8 cellular contexts compared by ENCODE assay signal in genomic region chr7:2843711-2844152, GRCh38. TPM values are rescaled to one million over a fixed set of nuclear protein-coding genes. Genes with fewer than 3 reads are reported as not detected.
A peak's percentile ranks its signal among the peaks of the same experiment; 100 is the strongest.
DNase-seq lines count a peak whose midpoint lies in the region; TF ChIP-seq lines count a peak whose summit lies in the region.

No MANE protein-coding gene starts in this region.

- H3K4me3 ChIP-seq in BLaER1 treated with 17β-estradiol and CSF1 and Interleukin-3, amounts not matched to agents 10 nM and 100 nM: peak overlapping the region; percentile 67 to 95 (median 87)
- H3K4me3 ChIP-seq in H7 (ENCODE audit: insufficient read depth, low read depth, low read length) (peak overlapping the region; percentile 84), PC-9 (peak overlapping the region; percentile 73), astrocyte of the spinal cord (ENCODE audit: low read depth, low read length) (peak overlapping the region; percentile 61)

- peak overlapping the region; percentile 66; the same call in 1 of the 2 replicates for H2AFZ ChIP-seq in PC-9

- DNase-seq in H7 (peak; percentile 73), PC-9 (no peak), astrocyte of the spinal cord (ENCODE audit: low read depth, low spot score) (peak; percentile 13), iPS-NIHi11 (ENCODE audit: low spot score) (peak; percentile 35), D341Med (ENCODE audit: low spot score) (no peak), islet precursor cell (no peak)
- DNase-seq in stimulated activated CD4-positive, alpha-beta T cell treated with anti-CD3 and anti-CD28 coated beads, Interleukin-15, amount 100 ng/mL, for 24 hours: peak; percentile 45

- H3K9me3 ChIP-seq in BLaER1 treated with 17β-estradiol and CSF1 and Interleukin-3, amounts not matched to agents 10 nM and 100 nM (replicated peaks in 1 of 11): peaks cover 0 to 13% (median 5%) of the 10 kb centered on the region in 11 experiments; a peak in 13 of 22 replicates
- H3K9me3 ChIP-seq in PC-9 (ENCODE audit: insufficient read depth, low read depth): no peaks in the 10 kb centered on the region; the same call in 1 of the 2 replicates

- H4K20me1 ChIP-seq in BLaER1 treated with 17β-estradiol and CSF1 and Interleukin-3, amounts not matched to agents 10 nM and 100 nM: peaks cover 0 to 51% (median 22%) of the 10 kb centered on the region in 11 experiments; a peak in 15 of 22 replicates
- no peaks in the 10 kb centered on the region; the same call in 1 of the 2 replicates for H4K20me1 ChIP-seq in PC-9 (ENCODE audit: insufficient read depth)

- intact Hi-C loops in PC-9 (cut with micrococcal nuclease; ENCODE audit: unreplicated experiment): loop anchor here (2.0 to 5.0 kb wide), 2 partner anchors 56 to 85 kb away; no protein-coding TSS in a partner anchor

- H3K4me2 ChIP-seq in BLaER1 treated with 17β-estradiol and CSF1 and Interleukin-3, amounts not matched to agents 10 nM and 100 nM: peak overlapping the region; percentile 90 to 98 (median 94)
- H3K4me2 ChIP-seq in PC-9: peak overlapping the region; percentile 78

- H3K79me2 ChIP-seq in PC-9 (ENCODE audit: low read depth): peaks cover 50% of the 10 kb centered on the region

- peaks cover 3% of the 10 kb centered on the region for H3F3A ChIP-seq in PC-9 (ENCODE audit: insufficient read depth, low read depth)

- BruUV-seq in PC-9 (replicated peaks; lab: Mats Ljungman, UMichigan): no TSS peak

- CTCF ChIA-PET in PC-9 (lab: Charles Lee): no interaction called here

- H3K36me3 ChIP-seq in BLaER1 treated with 17β-estradiol and CSF1 and Interleukin-3, amounts not matched to agents 10 nM and 100 nM: peaks cover 0 to 36% (median 17%) of the 10 kb centered on the region in 11 experiments; a peak in 12 of 22 replicates
- H3K36me3 ChIP-seq in H7 (replicated peaks; ENCODE audit: control insufficient read depth, insufficient read depth, low read length) (peaks cover 9% of the 10 kb centered on the region), PC-9 (ENCODE audit: low read depth) (peaks cover 13% of the 10 kb centered on the region)

- TF ChIP-seq CTCF in PC-9 (conservative IDR thresholded peaks at IDR 0.05) (no peak), astrocyte of the spinal cord (IDR thresholded peaks at IDR 0.05; ENCODE audit: low read depth, low read length) (no peak)

- peaks cover 47 to 56% (median 51%) of the 10 kb centered on the region in 10 experiments for H3K4me1 ChIP-seq in BLaER1 treated with 17β-estradiol and CSF1 and Interleukin-3, amounts not matched to agents 10 nM and 100 nM
- peaks cover 34% of the 10 kb centered on the region for H3K4me1 ChIP-seq in PC-9 (replicated peaks; ENCODE audit: insufficient read depth)

- H3K9me2 ChIP-seq in PC-9 (ENCODE audit: insufficient read depth): no peaks in the 10 kb centered on the region

- H3K27ac ChIP-seq in BLaER1 treated with 17β-estradiol and CSF1 and Interleukin-3, amounts not matched to agents 10 nM and 100 nM: peak overlapping the region; percentile 75 to 92 (median 89)
- no peak overlapping the region for H3K27ac ChIP-seq in PC-9

- H3K9ac ChIP-seq in BLaER1 treated with 17β-estradiol and CSF1 and Interleukin-3, amounts not matched to agents 10 nM and 100 nM: peak overlapping the region; percentile 90 to 95 (median 92)

- in situ Hi-C loops in astrocyte of the spinal cord (cut with HindIII; ENCODE audit: low sequenced_read_pairs): no loop called here

- POLR2A ChIA-PET in PC-9 (lab: Charles Lee; ENCODE audit: unreplicated experiment): interaction anchor here (0.5 kb wide), 1 partner anchor 878 kb away, joined by 3 read pairs; no protein-coding TSS in a partner anchor

- H3K27me3 ChIP-seq in BLaER1 treated with 17β-estradiol and CSF1 and Interleukin-3, amounts not matched to agents 10 nM and 100 nM: no peaks in the 10 kb centered on the region
- no peaks in the 10 kb centered on the region for H3K27me3 ChIP-seq in H7 (ENCODE audit: control insufficient read depth, insufficient read depth, low read length)
- H3K27me3 ChIP-seq in PC-9 (ENCODE audit: insufficient read depth, low read depth): no peaks in the 10 kb centered on the region

RNA-seq across cellular contexts. Expression of gene GNA12, which starts 0.4 kb away (rescaled TPM):
- 23.3 and 44.4 TPM in 2 replicates for total RNA-seq in H7 (2014; rRNA removed; shearing (Covaris generic))
- total RNA-seq in PC-9 (2021): 50.8 and 51.7 TPM in 2 replicates

Comparison
In these comparisons a context has a peak if more than half of its experiments do, and no peak if none do; other contexts are left out.
1. DNase-seq: peak in H7 (single experiment), astrocyte of the spinal cord (single experiment), iPS-NIHi11 (single experiment) and stimulated activated CD4-positive, alpha-beta T cell treated with anti-CD3 and anti-CD28 coated beads, Interleukin-15, amount 100 ng/mL, for 24 hours (single experiment); none in PC-9 (0 of 2), D341Med (single experiment) and islet precursor cell (single experiment).
2. Peak in every context shown above with its lines, with median percentiles within 50 percentile points of each other: H3K4me3 ChIP-seq.